Comparison of ENCODE assay signal across 8 cellular contexts in genomic region chr17:12789976-12790805, GRCh38. TPM values are rescaled to one million over a fixed set of nuclear protein-coding genes. Genes with fewer than 3 reads are reported as not detected.
DNase-seq lines count a peak whose midpoint lies in the region; ATAC-seq and TF ChIP-seq lines count a peak whose summit lies in the region.

No MANE protein-coding gene starts in this region.

- H2BK12ac ChIP-seq in trophoblast cell (ENCODE audit: low read length): no peak overlapping the region

- no CpG with 5 or more reads among the region's 40 CpGs for WGBS in trophoblast cell (ENCODE audit: extremely low coverage, insufficient coverage, insufficient read length)

- no peak overlapping the region for H4K91ac ChIP-seq in trophoblast cell (ENCODE audit: low read depth, low read length)

- H3K27ac ChIP-seq in RWPE1 (no peak overlapping the region), trophoblast cell (ENCODE audit: low read depth, low read length) (no peak overlapping the region)

- peak overlapping the region; percentile 53 for H3K18ac ChIP-seq in trophoblast cell (ENCODE audit: low read length)

- ATAC-seq in activated CD8-positive, alpha-beta memory T cell treated with anti-CD3 and anti-CD28 coated beads, Interleukin-2, amount 10 ng/mL, durations not matched to agents 7 days and 5 days: no peak
- ATAC-seq in HG03175 (IDR thresholded peaks at IDR 0.05; ENCODE audit: unreplicated experiment): no peak

- H3K27me3 Mint-ChIP-seq in activated CD8-positive, alpha-beta memory T cell treated with anti-CD3 and anti-CD28 coated beads, Interleukin-2, amount 10 ng/mL, durations not matched to agents 7 days and 5 days: peaks cover 33% of the 10 kb centered on the region

- TF ChIP-seq CTCF in RWPE1 (conservative IDR thresholded peaks at IDR 0.05; ENCODE audit: low read depth): no peak
- no peak for TF ChIP-seq CTCF in fibroblast of pulmonary artery (IDR thresholded peaks at IDR 0.05; ENCODE audit: low read length, missing control alignments)

- peak overlapping the region; percentile 24 for H4K8ac ChIP-seq in trophoblast cell (ENCODE audit: low read depth, low read length)

- H2BK5ac ChIP-seq in trophoblast cell (ENCODE audit: low read depth, low read length, poor library complexity): no peak overlapping the region

- H3K79me1 ChIP-seq in trophoblast cell (ENCODE audit: low read length): peaks cover 5% of the 10 kb centered on the region

- H3K9me3 Mint-ChIP-seq in activated CD8-positive, alpha-beta memory T cell treated with anti-CD3 and anti-CD28 coated beads, Interleukin-2, amount 10 ng/mL, durations not matched to agents 7 days and 5 days (ENCODE audit: low read depth): no peaks in the 10 kb centered on the region

- peaks cover 2% of the 10 kb centered on the region for H3K79me2 ChIP-seq in trophoblast cell (ENCODE audit: control insufficient read depth, insufficient read depth, low read length, poor library complexity)

- H3K4me3 ChIP-seq in fibroblast of pulmonary artery (replicated peaks; ENCODE audit: low read depth, low read length): peak overlapping the region; percentile 63
- H3K4me3 ChIP-seq in trophoblast cell (ENCODE audit: low read depth, low read length): peak overlapping the region; percentile 93

- CTCF ChIA-PET in activated CD8-positive, alpha-beta memory T cell treated with anti-CD3 and anti-CD28 coated beads, Interleukin-2, amount 10 ng/mL, durations not matched to agents 7 days and 5 days (lab: Charles Lee): no interaction called here
- CTCF ChIA-PET in RWPE1 (lab: Yijun Ruan, JAX): interaction anchor here (0.6 to 0.7 kb wide), 2 partner anchors 36 to 138 kb away, joined by 3 read pairs; no protein-coding TSS in a partner anchor

- H3K4ac ChIP-seq in trophoblast cell (ENCODE audit: low read depth, low read length): no peak overlapping the region

- POLR2A ChIA-PET in RWPE1 (lab: Yijun Ruan, JAX; ENCODE audit: low non-redundant PET): no interaction called here

- peak overlapping the region; percentile 41 for H3K4me3 Mint-ChIP-seq in activated CD8-positive, alpha-beta memory T cell treated with anti-CD3 and anti-CD28 coated beads, Interleukin-2, amount 10 ng/mL, durations not matched to agents 7 days and 5 days

- no peak overlapping the region for H2BK120ac ChIP-seq in trophoblast cell (ENCODE audit: insufficient read depth, low read length, poor library complexity)

- H4K12ac ChIP-seq in trophoblast cell (ENCODE audit: low read depth, low read length): peak overlapping the region; percentile 49

- no peak overlapping the region for H3K14ac ChIP-seq in trophoblast cell (ENCODE audit: low read length)

- H3K9ac ChIP-seq in trophoblast cell (ENCODE audit: low read length): no peak overlapping the region

- no peak for DNase-seq in activated CD8-positive, alpha-beta memory T cell treated with anti-CD3 and anti-CD28 coated beads, Interleukin-2, amount 10 ng/mL, durations not matched to agents 7 days and 5 days
- no peak for DNase-seq in activated CD8-positive, alpha-beta memory T cell treated with anti-CD3 and anti-CD28 coated beads for 24 hours
- DNase-seq in RWPE1 (ENCODE audit: low spot score) (peak; percentile 10), fibroblast of pulmonary artery (ENCODE audit: low read depth) (no peak), trophoblast cell (peak in 1 of 2 donors; percentile 29), SKM-1 treated with dmso at 0.1 percent for 144 hours (lab: John Stamatoyannopoulos, UW; ENCODE audit: unreplicated experiment) (no peak), DMS153 (lab: John Stamatoyannopoulos, UW) (no peak)

- peaks cover 11 to 12% of the 10 kb centered on the region in 2 experiments for H3K4me1 ChIP-seq in trophoblast cell (ENCODE audit: control insufficient read depth in 1 of 2, insufficient read depth in 2 of 2, low read length in 2 of 2)

- H2AK5ac ChIP-seq in trophoblast cell (ENCODE audit: low read length): no peak overlapping the region

- H3K36me3 ChIP-seq in trophoblast cell (ENCODE audit: control insufficient read depth in 1 of 2, insufficient read depth in 2 of 2, low read length in 2 of 2): no peaks in the 10 kb centered on the region

- no peak overlapping the region for H3K27ac Mint-ChIP-seq in activated CD8-positive, alpha-beta memory T cell treated with anti-CD3 and anti-CD28 coated beads, Interleukin-2, amount 10 ng/mL, durations not matched to agents 7 days and 5 days

- H2AFZ ChIP-seq in trophoblast cell (ENCODE audit: insufficient read depth, low read length, poor library complexity): peak overlapping the region; percentile 77

- H3K36me3 Mint-ChIP-seq in activated CD8-positive, alpha-beta memory T cell treated with anti-CD3 and anti-CD28 coated beads, Interleukin-2, amount 10 ng/mL, durations not matched to agents 7 days and 5 days: no peaks in the 10 kb centered on the region

- no peaks in the 10 kb centered on the region for H3K9me3 ChIP-seq in trophoblast cell (ENCODE audit: insufficient read depth, low read depth, low read length)

- no peak overlapping the region for H3K23ac ChIP-seq in trophoblast cell (ENCODE audit: low read length)

- H3K4me2 ChIP-seq in trophoblast cell (ENCODE audit: low read length): peak overlapping the region; percentile 89

- H3K27me3 ChIP-seq in trophoblast cell (ENCODE audit: insufficient read depth, low read length): no peaks in the 10 kb centered on the region

- H3K4me1 Mint-ChIP-seq in activated CD8-positive, alpha-beta memory T cell treated with anti-CD3 and anti-CD28 coated beads, Interleukin-2, amount 10 ng/mL, durations not matched to agents 7 days and 5 days: peaks cover 2% of the 10 kb centered on the region

RNA-seq across cellular contexts. Expression of gene ARHGAP44, which starts 0.9 kb away (rescaled TPM):
- not detected for total RNA-seq in activated CD8-positive, alpha-beta memory T cell treated with anti-CD3 and anti-CD28 coated beads, Interleukin-2, amount 10 ng/mL, durations not matched to agents 7 days and 5 days
- 3.9 and 4.3 TPM in 2 replicates for polyA plus RNA-seq in trophoblast cell (2013)
